In genomic region chr1:156618853-156619581, GRCh38 we compare ENCODE assay signal across 8 cellular contexts. TPM values are rescaled to one million over a fixed set of nuclear protein-coding genes. Genes with fewer than 3 reads are reported as not detected.
A peak's percentile ranks its signal among the peaks of the same experiment; 100 is the strongest.
DNase-seq lines count a peak whose midpoint lies in the region; ATAC-seq and TF ChIP-seq lines count a peak whose summit lies in the region.

Gene HAPLN2, plus strand, starts transcription at chr1:156619415. Its CDS starts 4,076 bp downstream, at chr1:156623491.

- intact Hi-C loops in posterior vena cava (cut with DNase I) = no loop called here

- no peaks in the 10 kb centered on the region for H3K9me3 ChIP-seq in T-helper 17 cell (ENCODE audit: control insufficient read depth, low read length, poor library complexity, severe bottlenecking)

- ATAC-seq in T-helper 17 cell = peak; percentile 60

- peaks cover 74% of the 10 kb centered on the region for H3K27me3 Mint-ChIP-seq in T-helper 17 cell
- peaks cover 13 to 25% (median 21%) of the 10 kb centered on the region in 3 donors for H3K27me3 Mint-ChIP-seq in immature natural killer cell (ENCODE audit: low read depth in 3 of 3)

- H3K36me3 Mint-ChIP-seq in T-helper 17 cell (ENCODE audit: low read depth) (peaks cover 4% of the 10 kb centered on the region), immature natural killer cell (no peaks in the 10 kb centered on the region)

- CTCF ChIA-PET in BJ (lab: Yijun Ruan, JAX) = interaction anchor here (0.5 to 15.6 kb wide), 9 partner anchors 8 to 713 kb away, joined by 3 to 257 read pairs (median 3); partner anchors contain the start of gene NES

- H3K4me3 ChIP-seq in BJ (ENCODE audit: low read depth, low read length) (no peak within 1 kb of the TSS), H7 (ENCODE audit: insufficient read depth, low read depth, low read length) (no peak within 1 kb of the TSS)

- peak; percentile 54 for TF ChIP-seq CTCF in BJ (IDR thresholded peaks at IDR 0.05; ENCODE audit: insufficient read depth, low read depth, low read length)

- H3K27ac Mint-ChIP-seq in T-helper 17 cell (no peak within 1 kb of the TSS), immature natural killer cell (no peak within 1 kb of the TSS)

- POLR2A ChIA-PET in BJ (lab: Charles Lee) = no interaction called here

- no peak within 1 kb of the TSS for H3K4me3 Mint-ChIP-seq in T-helper 17 cell
- no peak within 1 kb of the TSS for H3K4me3 Mint-ChIP-seq in immature natural killer cell

- H3K36me3 ChIP-seq in BJ (ENCODE audit: control insufficient read depth, insufficient read depth, low read length) = no peaks in the 10 kb centered on the region
- no peaks in the 10 kb centered on the region for H3K36me3 ChIP-seq in H7 (replicated peaks; ENCODE audit: control insufficient read depth, insufficient read depth, low read length)

- peaks cover 37% of the 10 kb centered on the region for H3K27me3 ChIP-seq in BJ (ENCODE audit: control insufficient read depth, insufficient read depth, low read length)
- peaks cover 41% of the 10 kb centered on the region for H3K27me3 ChIP-seq in H7 (ENCODE audit: control insufficient read depth, insufficient read depth, low read length)

- H3K9me3 Mint-ChIP-seq in immature natural killer cell = no peaks in the 10 kb centered on the region

- peaks cover 3% of the 10 kb centered on the region for H3K4me1 Mint-ChIP-seq in T-helper 17 cell
- H3K4me1 Mint-ChIP-seq in immature natural killer cell = no peaks in the 10 kb centered on the region

- DNase-seq in BJ (ENCODE audit: low read depth) (no peak), H7 (peak; percentile 80), T-helper 17 cell (no peak), hippocampal formation (lab: John Stamatoyannopoulos, UW) (peak; percentile 69 to 80), posterior vena cava (ENCODE audit: low spot score) (no peak), immature natural killer cell (no peak), AG08395 (ENCODE audit: low spot score) (no peak)
- no peak for DNase-seq in effector CD8-positive, alpha-beta T cell (lab: John Stamatoyannopoulos, UW)

RNA-seq across cellular contexts. Expression of gene HAPLN2, which starts in this region (rescaled TPM):
- polyA plus RNA-seq in BJ (2011; rRNA removed) (not detected in 2 replicates), immature natural killer cell (not detected)
- not detected in 2 replicates for polyA minus RNA-seq in BJ (2011; rRNA and poly(A)+ RNA removed)
- 0.73 and 1.3 TPM in 2 replicates for total RNA-seq in H7 (2014; rRNA removed; shearing (Covaris generic))
- total RNA-seq in T-helper 17 cell (under 1 TPM in 1 of 2 donors, not detected in 1; 0.35 TPM), posterior vena cava (1 to 10 TPM; 4.4 to 8.7 TPM)

Comparison
In these comparisons a context has a peak if more than half of its experiments do, and no peak if none do; other contexts are left out.
1. Peak in ATAC-seq in T-helper 17 cell; RNA of the gene not detected or under 1 TPM.
2. DNase-seq: peak in H7 (single experiment) and hippocampal formation (2 of 2); none in BJ (single experiment), T-helper 17 cell (0 of 3), posterior vena cava (single experiment), effector CD8-positive, alpha-beta T cell (single experiment), immature natural killer cell (0 of 3) and AG08395 (single experiment).